In the genomic region with DNA sequence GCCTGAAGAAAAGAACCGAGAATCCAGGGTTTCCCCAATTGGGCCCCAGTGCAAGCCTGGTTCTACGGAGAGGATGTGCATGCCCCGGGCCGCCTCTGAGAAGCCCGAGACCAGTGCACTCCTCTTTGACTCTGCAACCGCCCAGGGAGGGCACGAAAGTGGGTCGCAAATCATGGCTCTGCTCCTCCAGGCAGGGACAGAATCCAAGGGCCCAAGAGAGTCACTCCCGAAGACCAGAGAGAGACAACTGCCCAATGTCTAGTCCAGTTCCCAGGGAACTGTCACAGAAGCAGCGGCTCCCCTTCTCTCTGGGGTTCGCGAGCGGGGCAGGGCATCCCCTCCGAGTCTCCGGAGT, we compare ENCODE assay signal across 1 cellular context.
TF ChIP-seq lines count a peak whose summit lies in the region.

No MANE protein-coding gene starts in this region.

TF ChIP-seq in H1, 55 proteins besides CTCF, POLR2A, EP300 and RAD21 (continued from another document):
- TF ChIP-seq EZH2 (IDR thresholded peaks at IDR 0.05; ENCODE audit: low read depth, low read length, severe bottlenecking) (peak; percentile 94), TAF1 (IDR thresholded peaks at IDR 0.05; ENCODE audit: low read depth, low read length) (no peak), TBP (IDR thresholded peaks at IDR 0.05; ENCODE audit: low read depth, low read length) (no peak), SAP30 (IDR thresholded peaks at IDR 0.05; ENCODE audit: insufficient read depth, insufficient replicate concordance, low read length) (peak; percentile 73), JUND (IDR thresholded peaks at IDR 0.05; ENCODE audit: low read length) (no peak), BRCA1 (IDR thresholded peaks at IDR 0.05; ENCODE audit: low read depth, low read length) (no peak), ATF3 (IDR thresholded peaks at IDR 0.05; ENCODE audit: insufficient read depth, low read depth, low read length) (no peak), RXRA (IDR thresholded peaks at IDR 0.05; ENCODE audit: insufficient read depth, low read depth, low read length) (no peak)
- TF ChIP-seq, protein P1, sequence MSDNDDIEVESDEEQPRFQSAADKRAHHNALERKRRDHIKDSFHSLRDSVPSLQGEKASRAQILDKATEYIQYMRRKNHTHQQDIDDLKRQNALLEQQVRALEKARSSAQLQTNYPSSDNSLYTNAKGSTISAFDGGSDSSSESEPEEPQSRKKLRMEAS (IDR thresholded peaks at IDR 0.05), result no peak
